In genomic region chr10:7948601-7949000, GRCh38 we compare ENCODE assay signal across 1 cellular context.
TF ChIP-seq lines count a peak whose summit lies in the region.

No MANE protein-coding gene starts in this region.

TF ChIP-seq in GM12878, 131 proteins besides CTCF, POLR2A, EP300 and RAD21 (continued from another document):
- TF ChIP-seq BCLAF1 (IDR thresholded peaks at IDR 0.05) (no peak), MEF2B (IDR thresholded peaks at IDR 0.05; ENCODE audit: partially characterized antibody, poor library complexity, severe bottlenecking) (no peak), IKZF2 (IDR thresholded peaks at IDR 0.05) (no peak), SPI1 (IDR thresholded peaks at IDR 0.05; ENCODE audit: borderline replicate concordance, insufficient read depth, low read depth, low read length) (no peak), CBX5 (IDR thresholded peaks at IDR 0.05; ENCODE audit: low read depth) (no peak), CREM (IDR thresholded peaks at IDR 0.05; ENCODE audit: low read depth) (no peak), E2F8 (IDR thresholded peaks at IDR 0.05; ENCODE audit: low read depth, partially characterized antibody) (no peak), YBX1 (IDR thresholded peaks at IDR 0.05) (no peak)
